ENCODE assay signal across 2 cellular contexts in genomic region chr7:43868681-43869017, GRCh38.
TF ChIP-seq lines count a peak whose summit lies in the region.

No MANE protein-coding gene starts in this region.

TF ChIP-seq in A549, 52 proteins besides CTCF, POLR2A, EP300 and RAD21 (continued from another document):
- no peak for TF ChIP-seq ZC3H11A (IDR thresholded peaks at IDR 0.05)
- TF ChIP-seq HOXA7 (CRISPR knock-in tag; IDR thresholded peaks at IDR 0.05): no peak
- TF ChIP-seq ELK1 (IDR thresholded peaks at IDR 0.05; ENCODE audit: low read depth, low read length): no peak
- no peak for TF ChIP-seq USF2 (IDR thresholded peaks at IDR 0.05)
- no peak for TF ChIP-seq GATA3 (IDR thresholded peaks at IDR 0.05; ENCODE audit: borderline replicate concordance)
- TF ChIP-seq MAZ (IDR thresholded peaks at IDR 0.05; ENCODE audit: borderline replicate concordance, low read depth, low read length): no peak
- TF ChIP-seq ZNF302 (CRISPR knock-in tag; IDR thresholded peaks at IDR 0.05): no peak
- TF ChIP-seq MYC (IDR thresholded peaks at IDR 0.05; ENCODE audit: borderline replicate concordance, low read length): no peak
- no peak for TF ChIP-seq ESRRA (IDR thresholded peaks at IDR 0.05; ENCODE audit: borderline replicate concordance, low read length)
- TF ChIP-seq HOXB5 (CRISPR knock-in tag; IDR thresholded peaks at IDR 0.05): no peak
- no peak for TF ChIP-seq PHF8 (IDR thresholded peaks at IDR 0.05; ENCODE audit: borderline replicate concordance, low read depth)
- TF ChIP-seq, protein P1, sequence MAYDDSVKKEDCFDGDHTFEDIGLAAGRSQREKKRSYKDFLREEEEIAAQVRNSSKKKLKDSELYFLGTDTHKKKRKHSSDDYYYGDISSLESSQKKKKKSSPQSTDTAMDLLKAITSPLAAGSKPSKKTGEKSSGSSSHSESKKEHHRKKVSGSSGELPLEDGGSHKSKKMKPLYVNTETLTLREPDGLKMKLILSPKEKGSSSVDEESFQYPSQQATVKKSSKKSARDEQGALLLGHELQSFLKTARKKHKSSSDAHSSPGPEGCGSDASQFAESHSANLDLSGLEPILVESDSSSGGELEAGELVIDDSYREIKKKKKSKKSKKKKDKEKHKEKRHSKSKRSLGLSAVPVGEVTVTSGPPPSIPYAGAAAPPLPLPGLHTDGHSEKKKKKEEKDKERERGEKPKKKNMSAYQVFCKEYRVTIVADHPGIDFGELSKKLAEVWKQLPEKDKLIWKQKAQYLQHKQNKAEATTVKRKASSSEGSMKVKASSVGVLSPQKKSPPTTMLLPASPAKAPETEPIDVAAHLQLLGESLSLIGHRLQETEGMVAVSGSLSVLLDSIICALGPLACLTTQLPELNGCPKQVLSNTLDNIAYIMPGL (CRISPR knock-in tag; IDR thresholded peaks at IDR 0.05; ENCODE audit: borderline replicate concordance): no peak
- TF ChIP-seq, protein P2, sequence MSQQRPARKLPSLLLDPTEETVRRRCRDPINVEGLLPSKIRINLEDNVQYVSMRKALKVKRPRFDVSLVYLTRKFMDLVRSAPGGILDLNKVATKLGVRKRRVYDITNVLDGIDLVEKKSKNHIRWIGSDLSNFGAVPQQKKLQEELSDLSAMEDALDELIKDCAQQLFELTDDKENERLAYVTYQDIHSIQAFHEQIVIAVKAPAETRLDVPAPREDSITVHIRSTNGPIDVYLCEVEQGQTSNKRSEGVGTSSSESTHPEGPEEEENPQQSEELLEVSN (IDR thresholded peaks at IDR 0.05; ENCODE audit: borderline replicate concordance, low read depth): no peak
- no peak for TF ChIP-seq MAX (IDR thresholded peaks at IDR 0.05)
- TF ChIP-seq RCOR1 (IDR thresholded peaks at IDR 0.05; ENCODE audit: low read depth, low read length): no peak
- no peak for TF ChIP-seq CHD2 (IDR thresholded peaks at IDR 0.05; ENCODE audit: low read length, partially characterized antibody)

TF ChIP-seq in GM23338, 12 proteins besides CTCF, POLR2A, EP300 and RAD21 (continued from another document):
- TF ChIP-seq EZH2phosphoT487 (IDR thresholded peaks at IDR 0.05; ENCODE audit: unreplicated experiment): no peak
- no peak for TF ChIP-seq ZNF114 (CRISPR knock-in tag; IDR thresholded peaks at IDR 0.05)
- no peak for TF ChIP-seq JUNB (IDR thresholded peaks at IDR 0.05; ENCODE audit: unreplicated experiment)
- no peak for TF ChIP-seq NANOG (IDR thresholded peaks at IDR 0.05; ENCODE audit: borderline replicate concordance)
- TF ChIP-seq POLR2AphosphoS5 (IDR thresholded peaks at IDR 0.05; ENCODE audit: low read depth): no peak
- TF ChIP-seq, protein P3, sequence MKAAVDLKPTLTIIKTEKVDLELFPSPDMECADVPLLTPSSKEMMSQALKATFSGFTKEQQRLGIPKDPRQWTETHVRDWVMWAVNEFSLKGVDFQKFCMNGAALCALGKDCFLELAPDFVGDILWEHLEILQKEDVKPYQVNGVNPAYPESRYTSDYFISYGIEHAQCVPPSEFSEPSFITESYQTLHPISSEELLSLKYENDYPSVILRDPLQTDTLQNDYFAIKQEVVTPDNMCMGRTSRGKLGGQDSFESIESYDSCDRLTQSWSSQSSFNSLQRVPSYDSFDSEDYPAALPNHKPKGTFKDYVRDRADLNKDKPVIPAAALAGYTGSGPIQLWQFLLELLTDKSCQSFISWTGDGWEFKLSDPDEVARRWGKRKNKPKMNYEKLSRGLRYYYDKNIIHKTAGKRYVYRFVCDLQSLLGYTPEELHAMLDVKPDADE (IDR thresholded peaks at IDR 0.05): no peak
- TF ChIP-seq ZNF331 (CRISPR knock-in tag; IDR thresholded peaks at IDR 0.05; ENCODE audit: low read depth): no peak
- TF ChIP-seq EZH2 (IDR thresholded peaks at IDR 0.05; ENCODE audit: low read depth, unreplicated experiment): no peak
- TF ChIP-seq, protein P4, sequence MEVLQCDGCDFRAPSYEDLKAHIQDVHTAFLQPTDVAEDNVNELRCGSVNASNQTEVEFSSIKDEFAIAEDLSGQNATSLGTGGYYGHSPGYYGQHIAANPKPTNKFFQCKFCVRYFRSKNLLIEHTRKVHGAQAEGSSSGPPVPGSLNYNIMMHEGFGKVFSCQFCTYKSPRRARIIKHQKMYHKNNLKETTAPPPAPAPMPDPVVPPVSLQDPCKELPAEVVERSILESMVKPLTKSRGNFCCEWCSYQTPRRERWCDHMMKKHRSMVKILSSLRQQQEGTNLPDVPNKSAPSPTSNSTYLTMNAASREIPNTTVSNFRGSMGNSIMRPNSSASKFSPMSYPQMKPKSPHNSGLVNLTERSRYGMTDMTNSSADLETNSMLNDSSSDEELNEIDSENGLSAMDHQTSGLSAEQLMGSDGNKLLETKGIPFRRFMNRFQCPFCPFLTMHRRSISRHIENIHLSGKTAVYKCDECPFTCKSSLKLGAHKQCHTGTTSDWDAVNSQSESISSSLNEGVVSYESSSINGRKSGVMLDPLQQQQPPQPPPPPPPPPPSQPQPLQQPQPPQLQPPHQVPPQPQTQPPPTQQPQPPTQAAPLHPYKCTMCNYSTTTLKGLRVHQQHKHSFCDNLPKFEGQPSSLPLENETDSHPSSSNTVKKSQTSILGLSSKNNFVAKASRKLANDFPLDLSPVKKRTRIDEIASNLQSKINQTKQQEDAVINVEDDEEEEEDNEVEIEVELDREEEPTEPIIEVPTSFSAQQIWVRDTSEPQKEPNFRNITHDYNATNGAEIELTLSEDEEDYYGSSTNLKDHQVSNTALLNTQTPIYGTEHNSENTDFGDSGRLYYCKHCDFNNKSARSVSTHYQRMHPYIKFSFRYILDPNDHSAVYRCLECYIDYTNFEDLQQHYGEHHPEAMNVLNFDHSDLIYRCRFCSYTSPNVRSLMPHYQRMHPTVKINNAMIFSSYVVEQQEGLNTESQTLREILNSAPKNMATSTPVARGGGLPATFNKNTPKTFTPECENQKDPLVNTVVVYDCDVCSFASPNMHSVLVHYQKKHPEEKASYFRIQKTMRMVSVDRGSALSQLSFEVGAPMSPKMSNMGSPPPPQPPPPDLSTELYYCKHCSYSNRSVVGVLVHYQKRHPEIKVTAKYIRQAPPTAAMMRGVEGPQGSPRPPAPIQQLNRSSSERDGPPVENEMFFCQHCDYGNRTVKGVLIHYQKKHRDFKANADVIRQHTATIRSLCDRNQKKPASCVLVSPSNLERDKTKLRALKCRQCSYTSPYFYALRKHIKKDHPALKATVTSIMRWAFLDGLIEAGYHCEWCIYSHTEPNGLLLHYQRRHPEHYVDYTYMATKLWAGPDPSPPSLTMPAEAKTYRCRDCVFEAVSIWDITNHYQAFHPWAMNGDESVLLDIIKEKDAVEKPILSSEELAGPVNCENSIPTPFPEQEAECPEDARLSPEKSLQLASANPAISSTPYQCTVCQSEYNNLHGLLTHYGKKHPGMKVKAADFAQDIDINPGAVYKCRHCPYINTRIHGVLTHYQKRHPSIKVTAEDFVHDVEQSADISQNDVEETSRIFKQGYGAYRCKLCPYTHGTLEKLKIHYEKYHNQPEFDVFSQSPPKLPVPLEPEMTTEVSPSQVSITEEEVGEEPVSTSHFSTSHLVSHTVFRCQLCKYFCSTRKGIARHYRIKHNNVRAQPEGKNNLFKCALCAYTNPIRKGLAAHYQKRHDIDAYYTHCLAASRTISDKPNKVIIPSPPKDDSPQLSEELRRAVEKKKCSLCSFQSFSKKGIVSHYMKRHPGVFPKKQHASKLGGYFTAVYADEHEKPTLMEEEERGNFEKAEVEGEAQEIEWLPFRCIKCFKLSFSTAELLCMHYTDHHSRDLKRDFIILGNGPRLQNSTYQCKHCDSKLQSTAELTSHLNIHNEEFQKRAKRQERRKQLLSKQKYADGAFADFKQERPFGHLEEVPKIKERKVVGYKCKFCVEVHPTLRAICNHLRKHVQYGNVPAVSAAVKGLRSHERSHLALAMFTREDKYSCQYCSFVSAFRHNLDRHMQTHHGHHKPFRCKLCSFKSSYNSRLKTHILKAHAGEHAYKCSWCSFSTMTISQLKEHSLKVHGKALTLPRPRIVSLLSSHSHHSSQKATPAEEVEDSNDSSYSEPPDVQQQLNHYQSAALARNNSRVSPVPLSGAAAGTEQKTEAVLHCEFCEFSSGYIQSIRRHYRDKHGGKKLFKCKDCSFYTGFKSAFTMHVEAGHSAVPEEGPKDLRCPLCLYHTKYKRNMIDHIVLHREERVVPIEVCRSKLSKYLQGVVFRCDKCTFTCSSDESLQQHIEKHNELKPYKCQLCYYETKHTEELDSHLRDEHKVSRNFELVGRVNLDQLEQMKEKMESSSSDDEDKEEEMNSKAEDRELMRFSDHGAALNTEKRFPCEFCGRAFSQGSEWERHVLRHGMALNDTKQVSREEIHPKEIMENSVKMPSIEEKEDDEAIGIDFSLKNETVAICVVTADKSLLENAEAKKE (CRISPR knock-in tag; IDR thresholded peaks at IDR 0.05): no peak
- no peak for TF ChIP-seq CREB1 (CRISPR knock-in tag; IDR thresholded peaks at IDR 0.05; ENCODE audit: low read depth)
- TF ChIP-seq, protein P5, sequence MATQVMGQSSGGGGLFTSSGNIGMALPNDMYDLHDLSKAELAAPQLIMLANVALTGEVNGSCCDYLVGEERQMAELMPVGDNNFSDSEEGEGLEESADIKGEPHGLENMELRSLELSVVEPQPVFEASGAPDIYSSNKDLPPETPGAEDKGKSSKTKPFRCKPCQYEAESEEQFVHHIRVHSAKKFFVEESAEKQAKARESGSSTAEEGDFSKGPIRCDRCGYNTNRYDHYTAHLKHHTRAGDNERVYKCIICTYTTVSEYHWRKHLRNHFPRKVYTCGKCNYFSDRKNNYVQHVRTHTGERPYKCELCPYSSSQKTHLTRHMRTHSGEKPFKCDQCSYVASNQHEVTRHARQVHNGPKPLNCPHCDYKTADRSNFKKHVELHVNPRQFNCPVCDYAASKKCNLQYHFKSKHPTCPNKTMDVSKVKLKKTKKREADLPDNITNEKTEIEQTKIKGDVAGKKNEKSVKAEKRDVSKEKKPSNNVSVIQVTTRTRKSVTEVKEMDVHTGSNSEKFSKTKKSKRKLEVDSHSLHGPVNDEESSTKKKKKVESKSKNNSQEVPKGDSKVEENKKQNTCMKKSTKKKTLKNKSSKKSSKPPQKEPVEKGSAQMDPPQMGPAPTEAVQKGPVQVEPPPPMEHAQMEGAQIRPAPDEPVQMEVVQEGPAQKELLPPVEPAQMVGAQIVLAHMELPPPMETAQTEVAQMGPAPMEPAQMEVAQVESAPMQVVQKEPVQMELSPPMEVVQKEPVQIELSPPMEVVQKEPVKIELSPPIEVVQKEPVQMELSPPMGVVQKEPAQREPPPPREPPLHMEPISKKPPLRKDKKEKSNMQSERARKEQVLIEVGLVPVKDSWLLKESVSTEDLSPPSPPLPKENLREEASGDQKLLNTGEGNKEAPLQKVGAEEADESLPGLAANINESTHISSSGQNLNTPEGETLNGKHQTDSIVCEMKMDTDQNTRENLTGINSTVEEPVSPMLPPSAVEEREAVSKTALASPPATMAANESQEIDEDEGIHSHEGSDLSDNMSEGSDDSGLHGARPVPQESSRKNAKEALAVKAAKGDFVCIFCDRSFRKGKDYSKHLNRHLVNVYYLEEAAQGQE (IDR thresholded peaks at IDR 0.05; ENCODE audit: unreplicated experiment): no peak
